In genomic region chr9:36426945-36427344, GRCh38 we compare ENCODE assay signal across 21 cellular contexts.
"Had no signal": no experiment of that assay in that cellular context is flagged by ENCODE, and none has a peak within 500 bp of the region (broad histone marks: within the 10 kb centered on the region; RNA-seq: fewer than 3 reads in every experiment).

No MANE protein-coding gene starts in this region.

- H3K27me3 Mint-ChIP-seq: activated naive CD4-positive, alpha-beta T cell treated with anti-CD3 and anti-CD28 coated beads, Interleukin-2, amount 50 U/mL, for 24 hours; brain had no signal

- H3K9ac ChIP-seq: neural progenitor cell had no signal

- H3K4me3 Mint-ChIP-seq: activated naive CD4-positive, alpha-beta T cell treated with anti-CD3 and anti-CD28 coated beads, Interleukin-2, amount 50 U/mL, for 24 hours; brain; neural progenitor cell had no signal

- H3K4me1 ChIP-seq: gastroesophageal sphincter had no signal

- H3K4me2 ChIP-seq: neural progenitor cell had no signal

- H3K27ac ChIP-seq: coronary artery, epithelial cell of prostate, gastroesophageal sphincter, heart right ventricle, neural progenitor cell, ovary, VCaP had no signal

- H3K27me3 ChIP-seq: gastroesophageal sphincter, heart right ventricle, neural progenitor cell, ovary had no signal

- H3K9me3 Mint-ChIP-seq: activated naive CD4-positive, alpha-beta T cell treated with anti-CD3 and anti-CD28 coated beads, Interleukin-2, amount 50 U/mL, for 24 hours had no signal

- H3K27ac Mint-ChIP-seq: activated naive CD4-positive, alpha-beta T cell treated with anti-CD3 and anti-CD28 coated beads, Interleukin-2, amount 50 U/mL, for 24 hours; brain; neural progenitor cell had no signal

- H3K9me3 ChIP-seq: gastroesophageal sphincter, ovary had no signal

- DNase-seq: activated CD4-positive, alpha-beta T cell treated with anti-CD3 and anti-CD28 coated beads for 1 hour; activated CD4-positive, alpha-beta T cell treated with anti-CD3 and anti-CD28 coated beads, Interleukin-2, amount 50 U/mL, for 4 hours; activated effector memory CD4-positive, alpha-beta T cell treated with anti-CD3 and anti-CD28 coated beads, Interleukin-2, amount 50 U/mL, for 16 hours; activated T-cell treated with anti-CD3 and anti-CD28 coated beads, Interleukin-2, amount 50 U/mL, for 1 hour; central memory CD4-positive, alpha-beta T cell; effector CD4-positive, alpha-beta T cell; heart right ventricle; left colon; midbrain; ovary; stimulated activated CD4-positive, alpha-beta T cell treated with anti-CD3 and anti-CD28 coated beads, Interleukin-12 subunit alpha, Interleukin-12 subunit beta, amount 100 ng/mL, for 4 hours; stimulated activated CD4-positive, alpha-beta T cell treated with anti-CD3 and anti-CD28 coated beads, Interleukin-2, amount 100 ng/mL, for 24 hours; T-helper 9 cell had no signal

- H3K4me3 ChIP-seq: coronary artery, gastroesophageal sphincter, heart right ventricle, neural progenitor cell, ovary had no signal

- FAIRE-seq: islet of Langerhans had no signal

- H3K36me3 ChIP-seq: ovary had no signal

- H2AFZ ChIP-seq: neural progenitor cell had no signal

- ATAC-seq: gastroesophageal sphincter, heart right ventricle, left colon had no signal
